In genomic region chr12:115998789-115999478, GRCh38 we compare ENCODE assay signal across 17 cellular contexts.
A peak's percentile ranks its signal among the peaks of the same experiment; 100 is the strongest.
DNase-seq lines count a peak whose midpoint lies in the region; ATAC-seq, FAIRE-seq and TF ChIP-seq lines count a peak whose summit lies in the region.
"Had no signal": no experiment of that assay in that cellular context is flagged by ENCODE, and none has a peak within 500 bp of the region (broad histone marks: within the 10 kb centered on the region; RNA-seq: fewer than 3 reads in every experiment).

No MANE protein-coding gene starts in this region.

- no peak overlapping the region for H2AFZ ChIP-seq in PC-3 (ENCODE audit: low read length)

- CTCF ChIA-PET in CD4-positive, alpha-beta T cell (lab: Charles Lee) = interaction anchor here (1.3 to 2.7 kb wide), 2 partner anchors 704 to 710 kb away, joined by 3 to 7 read pairs; no protein-coding TSS in a partner anchor
- CTCF ChIA-PET in PC-3 (lab: Charles Lee) = interaction anchor here (0.7 kb wide), 1 partner anchor 1097 kb away, joined by 6 read pairs; no protein-coding TSS in a partner anchor

- H3K27ac ChIP-seq in CD4-positive, alpha-beta T cell (ENCODE audit: low read depth, low read length) = no peak overlapping the region
- H3K27ac ChIP-seq in PC-3 (ENCODE audit: low read length) = no peak overlapping the region

- H3K79me2 ChIP-seq in PC-3 (ENCODE audit: low read length) = no peaks in the 10 kb centered on the region

- peaks cover 37% of the 10 kb centered on the region for H3K36me3 ChIP-seq in PC-3 (ENCODE audit: low read depth, low read length)

- H3K9ac ChIP-seq in PC-3 (ENCODE audit: low read length) = no peak overlapping the region

- H3K9me3 Mint-ChIP-seq in CD4-positive, alpha-beta T cell = no peaks in the 10 kb centered on the region
- H3K9me3 Mint-ChIP-seq: activated CD4-positive, alpha-beta T cell treated with anti-CD3 and anti-CD28 coated beads, Interleukin-2, amount 10 ng/mL, durations not matched to agents 24 days and 14 days; T-helper 2 cell treated with Interferon-gamma antibody and Interleukin-4, amounts not matched to agents 5 μg/mL and 100 μg/mL, for 36 hours had no signal

- peak overlapping the region; percentile 10 for H3K27ac Mint-ChIP-seq in CD4-positive, alpha-beta T cell
- H3K27ac Mint-ChIP-seq: activated CD4-positive, alpha-beta T cell treated with anti-CD3 and anti-CD28 coated beads, Interleukin-2, amount 10 ng/mL, durations not matched to agents 24 days and 14 days; T-helper 2 cell treated with Interferon-gamma antibody and Interleukin-4, amounts not matched to agents 5 μg/mL and 100 μg/mL, for 36 hours had no signal

- FAIRE-seq in H54 (lab: Jason Lieb, UNC) = no peak
- FAIRE-seq in GM12892 (lab: Jason Lieb, UNC) = no peak

- H3K4me1 ChIP-seq in PC-3 (ENCODE audit: insufficient read depth, low read length) = peaks cover 17% of the 10 kb centered on the region
- H3K4me1 ChIP-seq: HAP-1 had no signal

- POLR2A ChIA-PET in CD4-positive, alpha-beta T cell (lab: Charles Lee) = interaction anchor here (0.9 kb wide), 1 partner anchor 561 kb away, joined by 4 read pairs; the partner anchor contains the start of gene MAP1LC3B2
- POLR2A ChIA-PET in PC-3 (lab: Charles Lee; ENCODE audit: unreplicated experiment) = interaction anchor here (0.6 to 0.7 kb wide), 2 partner anchors 193 to 697 kb away, joined by 8 to 22 read pairs; no protein-coding TSS in a partner anchor

- H3K4me1 Mint-ChIP-seq in CD4-positive, alpha-beta T cell (ENCODE audit: low read depth) = peaks cover 26% of the 10 kb centered on the region

- H3K4me3 ChIP-seq in PC-3 (ENCODE audit: low read length) = no peak overlapping the region
- no peak overlapping the region for H3K4me3 ChIP-seq in retinal pigment epithelial cell (ENCODE audit: low read length)
- H3K4me3 ChIP-seq: adrenal gland, HAP-1 had no signal

- no peak for ATAC-seq in CD4-positive, alpha-beta T cell (ENCODE audit: poor library complexity)
- ATAC-seq in PC-3 (peak; percentile 65), left colon (peak; percentile 41)

- TF ChIP-seq POLR2A in H54 (IDR thresholded peaks at IDR 0.05; ENCODE audit: low read depth, low read length) = no peak
- no peak for TF ChIP-seq POLR2A in GM12892 (IDR thresholded peaks at IDR 0.05; ENCODE audit: low read depth, low read length)

- no peak for TF ChIP-seq CTCF in CD4-positive, alpha-beta T cell (IDR thresholded peaks at IDR 0.05)
- TF ChIP-seq CTCF in PC-3 (conservative IDR thresholded peaks at IDR 0.05; ENCODE audit: low read depth, low read length) (no peak), retinal pigment epithelial cell (conservative IDR thresholded peaks at IDR 0.05; ENCODE audit: low read depth, low read length) (peak; percentile 1)

- no peaks in the 10 kb centered on the region for H3K27me3 Mint-ChIP-seq in CD4-positive, alpha-beta T cell
- H3K27me3 Mint-ChIP-seq: activated CD4-positive, alpha-beta T cell treated with anti-CD3 and anti-CD28 coated beads, Interleukin-2, amount 10 ng/mL, durations not matched to agents 24 days and 14 days had no signal

- H3K4me2 ChIP-seq in PC-3 (ENCODE audit: low read length) = no peak overlapping the region

- no peaks in the 10 kb centered on the region for H3F3A ChIP-seq in PC-3 (ENCODE audit: low read length, unreplicated experiment)

- no peaks in the 10 kb centered on the region for H3K9me3 ChIP-seq in CD4-positive, alpha-beta T cell (ENCODE audit: control insufficient read depth, low read length)
- no peaks in the 10 kb centered on the region for H3K9me3 ChIP-seq in PC-3 (ENCODE audit: low read length)
- H3K9me3 ChIP-seq: adrenal gland, HAP-1 had no signal

- no peaks in the 10 kb centered on the region for H4K20me1 ChIP-seq in PC-3 (ENCODE audit: low read length)

- no peaks in the 10 kb centered on the region for H3K27me3 ChIP-seq in CD4-positive, alpha-beta T cell (ENCODE audit: control insufficient read depth, insufficient read depth, low read length)
- H3K27me3 ChIP-seq in PC-3 (ENCODE audit: low read length) = no peaks in the 10 kb centered on the region
- H3K27me3 ChIP-seq: adrenal gland had no signal

- no peak overlapping the region for H3K4me3 Mint-ChIP-seq in CD4-positive, alpha-beta T cell
- H3K4me3 Mint-ChIP-seq: activated CD4-positive, alpha-beta T cell treated with anti-CD3 and anti-CD28 coated beads, Interleukin-2, amount 10 ng/mL, durations not matched to agents 24 days and 14 days; T-helper 2 cell treated with Interferon-gamma antibody and Interleukin-4, amounts not matched to agents 5 μg/mL and 100 μg/mL, for 36 hours had no signal

- intact Hi-C loops in CD4-positive, alpha-beta T cell (cut with DNase I, micrococcal nuclease) = loop anchor here (1.0 to 5.0 kb wide), 5 partner anchors 237 to 710 kb away; no protein-coding TSS in a partner anchor
- intact Hi-C loops in PC-3 (cut with micrococcal nuclease) (loop anchor here (1.0 to 5.0 kb wide), 5 partner anchors 138 to 708 kb away; no protein-coding TSS in a partner anchor), left colon (cut with DNase I, micrococcal nuclease) (loop anchor here in 1 of 2 donors (10.0 kb wide), 2 partner anchors 606 to 706 kb away; no protein-coding TSS in a partner anchor)

- H3K9me2 ChIP-seq in PC-3 (replicated peaks; ENCODE audit: low read length) = no peaks in the 10 kb centered on the region

- no peak for DNase-seq in CD4-positive, alpha-beta T cell
- peak; percentile 56 for DNase-seq in PC-3
- no peak for DNase-seq in left colon
- DNase-seq in retinal pigment epithelial cell (ENCODE audit: low read depth) = no peak
- DNase-seq in AG08396 (ENCODE audit: low spot score) = no peak
- no peak for DNase-seq in H54 (ENCODE audit: insufficient read length, low spot score)
- no peak for DNase-seq in NCI-H1092 (lab: John Stamatoyannopoulos, UW)
- no peak for DNase-seq in GM12892 (ENCODE audit: insufficient read length)
- DNase-seq: activated T-cell treated with anti-CD3 and anti-CD28 coated beads, Interleukin-2, amount 50 U/mL, for 48 hours; KG1; NCI-H226; SIG-M5; stimulated activated CD4-positive, alpha-beta T cell treated with anti-CD3 and anti-CD28 coated beads, Interleukin-4, amount 100 ng/mL, for 1 hour had no signal

- no TSS peak for BruUV-seq in PC-3 (replicated peaks; lab: Mats Ljungman, UMichigan)

- H3K36me3 Mint-ChIP-seq in CD4-positive, alpha-beta T cell (ENCODE audit: low read depth) = peaks cover 76% of the 10 kb centered on the region
